ENCODE assay signal across 30 cellular contexts in the genomic region with DNA sequence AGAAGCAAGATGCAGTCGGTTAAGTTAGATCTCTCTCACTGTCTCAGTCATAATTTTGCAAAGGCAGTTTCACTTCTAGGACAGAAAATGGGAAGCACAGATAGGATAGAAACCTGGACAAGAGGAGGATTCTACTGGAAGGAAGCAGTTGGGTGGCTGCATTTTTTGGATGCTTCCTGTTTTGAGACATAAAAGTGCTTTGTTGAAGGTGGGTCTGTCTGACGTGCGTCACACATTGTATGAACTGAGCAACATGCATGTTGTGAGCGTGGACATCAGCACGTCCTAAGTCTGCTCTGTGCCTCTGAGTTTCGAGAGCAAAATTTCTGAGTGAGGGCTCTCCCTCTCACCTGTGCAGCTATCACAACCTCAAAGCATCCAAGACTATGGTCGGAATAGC.
A peak's percentile ranks its signal among the peaks of the same experiment; 100 is the strongest.
DNase-seq lines count a peak whose midpoint lies in the region; ATAC-seq, FAIRE-seq and TF ChIP-seq lines count a peak whose summit lies in the region.
"Had no signal": no experiment of that assay in that cellular context is flagged by ENCODE, and none has a peak within 500 bp of the region (broad histone marks: within the 10 kb centered on the region; RNA-seq: fewer than 3 reads in every experiment).

No MANE protein-coding gene starts in this region.

- no peaks in the 10 kb centered on the region for H3K79me2 ChIP-seq in endothelial cell of umbilical vein (ENCODE audit: control insufficient read depth, insufficient read depth, low read length)
- H3K79me2 ChIP-seq: hepatocyte had no signal

- no peak for ATAC-seq in activated CD4-positive, alpha-beta T cell treated with anti-CD3 and anti-CD28 coated beads for 36 hours
- ATAC-seq in CD4-positive, CD25-positive, alpha-beta regulatory T cell (ENCODE audit: low read depth in 2 of 2) = no peak
- ATAC-seq in activated CD8-positive, alpha-beta T cell treated with anti-CD3 and anti-CD28 coated beads, Interleukin-2, amount 10 ng/mL, durations not matched to agents 7 days and 5 days = no peak
- ATAC-seq in HG03139 (IDR thresholded peaks at IDR 0.05; ENCODE audit: unreplicated experiment) = no peak
- ATAC-seq in GM21528 (IDR thresholded peaks at IDR 0.05; ENCODE audit: low FRiP score, unreplicated experiment) = no peak
- ATAC-seq: lower lobe of right lung, PC-3, sciatic nerve had no signal

- H2AFZ ChIP-seq in endothelial cell of umbilical vein (ENCODE audit: low read depth, low read length) = no peak overlapping the region
- H2AFZ ChIP-seq: hepatocyte had no signal

- intact Hi-C loops in activated CD4-positive, alpha-beta T cell treated with anti-CD3 and anti-CD28 coated beads for 36 hours (cut with DNase I, micrococcal nuclease) = no loop called here
- intact Hi-C loops in endothelial cell of umbilical vein (cut with micrococcal nuclease) = no loop called here

- no peaks in the 10 kb centered on the region for H3K36me3 ChIP-seq in CD4-positive, CD25-positive, alpha-beta regulatory T cell (ENCODE audit: control insufficient read depth, insufficient read depth, low read length)
- H3K36me3 ChIP-seq in endothelial cell of umbilical vein (ENCODE audit: control insufficient read depth in 2 of 2, extremely low read depth in 1 of 2, insufficient read depth in 2 of 2, low read length in 2 of 2) = no peaks in the 10 kb centered on the region
- H3K36me3 ChIP-seq: ascending aorta, cardiac muscle cell, lower lobe of right lung had no signal

- peaks cover 8% of the 10 kb centered on the region for H3K36me3 Mint-ChIP-seq in activated CD4-positive, alpha-beta T cell treated with anti-CD3 and anti-CD28 coated beads for 36 hours (ENCODE audit: low read depth)
- no peaks in the 10 kb centered on the region for H3K36me3 Mint-ChIP-seq in CD4-positive, CD25-positive, alpha-beta regulatory T cell
- no peaks in the 10 kb centered on the region for H3K36me3 Mint-ChIP-seq in activated CD8-positive, alpha-beta T cell treated with anti-CD3 and anti-CD28 coated beads, Interleukin-2, amount 10 ng/mL, durations not matched to agents 7 days and 5 days (ENCODE audit: low read depth)
- H3K36me3 Mint-ChIP-seq: type B pancreatic cell had no signal

- H3K9me1 ChIP-seq in endothelial cell of umbilical vein (replicated peaks; ENCODE audit: control insufficient read depth, extremely low read depth, insufficient read depth, low read length) = no peaks in the 10 kb centered on the region

- CTCF ChIA-PET in activated CD4-positive, alpha-beta T cell treated with anti-CD3 and anti-CD28 coated beads for 36 hours (lab: Charles Lee) = interaction anchor here (1.0 to 2.8 kb wide), 5 partner anchors 9 to 272 kb away, joined by 3 to 12 read pairs (median 4); no protein-coding TSS in a partner anchor
- CTCF ChIA-PET in activated CD8-positive, alpha-beta T cell treated with anti-CD3 and anti-CD28 coated beads, Interleukin-2, amount 10 ng/mL, durations not matched to agents 7 days and 5 days (lab: Charles Lee) = interaction anchor here (1.3 kb wide), 1 partner anchor 119 kb away, joined by 4 read pairs; no protein-coding TSS in a partner anchor
- CTCF ChIA-PET in endothelial cell of umbilical vein (lab: Charles Lee) = interaction anchor here (0.7 to 1.3 kb wide), 2 partner anchors 119 to 440 kb away, joined by 3 to 4 read pairs; no protein-coding TSS in a partner anchor

- no peak overlapping the region for H3K27ac ChIP-seq in CD4-positive, CD25-positive, alpha-beta regulatory T cell (ENCODE audit: insufficient read depth, low read length, poor library complexity, severe bottlenecking)
- H3K27ac ChIP-seq in endothelial cell of umbilical vein (ENCODE audit: insufficient read depth, low read depth, low read length) = no peak overlapping the region
- H3K27ac ChIP-seq: ascending aorta, cardiac muscle cell, lower lobe of right lung, SK-N-MC had no signal

- POLR2A ChIA-PET in activated CD4-positive, alpha-beta T cell treated with anti-CD3 and anti-CD28 coated beads for 36 hours (lab: Charles Lee) = interaction anchor here (0.5 to 2.2 kb wide), 2 partner anchors 10 to 70 kb away, joined by 3 to 25 read pairs; no protein-coding TSS in a partner anchor
- POLR2A ChIA-PET in activated CD8-positive, alpha-beta T cell treated with anti-CD3 and anti-CD28 coated beads, Interleukin-2, amount 10 ng/mL, durations not matched to agents 7 days and 5 days (lab: Charles Lee) = no interaction called here
- POLR2A ChIA-PET in endothelial cell of umbilical vein (lab: Charles Lee) = no interaction called here

- FAIRE-seq in endothelial cell of umbilical vein (lab: Jason Lieb, UNC) = peak; percentile 8
- FAIRE-seq: colon had no signal

- no peak overlapping the region for H3K4me2 ChIP-seq in endothelial cell of umbilical vein (ENCODE audit: insufficient read depth, low read length)
- H3K4me2 ChIP-seq: hepatocyte had no signal

- H3K9me3 Mint-ChIP-seq in activated CD4-positive, alpha-beta T cell treated with anti-CD3 and anti-CD28 coated beads for 36 hours (ENCODE audit: low read depth) = peaks cover 17% of the 10 kb centered on the region
- H3K9me3 Mint-ChIP-seq in CD4-positive, CD25-positive, alpha-beta regulatory T cell = no peaks in the 10 kb centered on the region
- no peaks in the 10 kb centered on the region for H3K9me3 Mint-ChIP-seq in activated CD8-positive, alpha-beta T cell treated with anti-CD3 and anti-CD28 coated beads, Interleukin-2, amount 10 ng/mL, durations not matched to agents 7 days and 5 days (ENCODE audit: insufficient read depth)
- H3K9me3 Mint-ChIP-seq: T-helper 1 cell treated with Interleukin-12 subunit alpha and Interleukin-12 subunit beta and Interleukin-4 antibody, amounts not matched to agents 30 μg/mL and 1 μg/mL, for 36 hours; type B pancreatic cell had no signal

- peaks cover 3% of the 10 kb centered on the region for H3K27me3 Mint-ChIP-seq in activated CD4-positive, alpha-beta T cell treated with anti-CD3 and anti-CD28 coated beads for 36 hours
- peaks cover 22% of the 10 kb centered on the region for H3K27me3 Mint-ChIP-seq in CD4-positive, CD25-positive, alpha-beta regulatory T cell
- peaks cover 12% of the 10 kb centered on the region for H3K27me3 Mint-ChIP-seq in activated CD8-positive, alpha-beta T cell treated with anti-CD3 and anti-CD28 coated beads, Interleukin-2, amount 10 ng/mL, durations not matched to agents 7 days and 5 days (ENCODE audit: low read depth)

- peak overlapping the region; percentile 87 for H3K27ac Mint-ChIP-seq in activated CD4-positive, alpha-beta T cell treated with anti-CD3 and anti-CD28 coated beads for 36 hours
- H3K27ac Mint-ChIP-seq in CD4-positive, CD25-positive, alpha-beta regulatory T cell = peak overlapping the region in 2 of 3 donors; percentile 48 to 66
- no peak overlapping the region for H3K27ac Mint-ChIP-seq in activated CD8-positive, alpha-beta T cell treated with anti-CD3 and anti-CD28 coated beads, Interleukin-2, amount 10 ng/mL, durations not matched to agents 7 days and 5 days
- H3K27ac Mint-ChIP-seq: activated naive CD8-positive, alpha-beta T cell treated with anti-CD3 and anti-CD28 coated beads, Interleukin-2, amount 10 ng/mL, durations not matched to agents 7 days and 5 days; CD14-positive monocyte; HFFc6; progenitor cell of endocrine pancreas; T-helper 1 cell treated with Interleukin-12 subunit alpha and Interleukin-12 subunit beta and Interleukin-4 antibody, amounts not matched to agents 30 μg/mL and 1 μg/mL, for 36 hours; type B pancreatic cell had no signal

- no peak for DNase-seq in activated CD4-positive, alpha-beta T cell treated with anti-CD3 and anti-CD28 coated beads for 36 hours
- no peak for DNase-seq in activated CD4-positive, alpha-beta T cell treated with anti-CD3 and anti-CD28 coated beads, Interleukin-2, amount 50 U/mL, for 48 hours
- no peak for DNase-seq in CD4-positive, CD25-positive, alpha-beta regulatory T cell
- peak; percentile 18 for DNase-seq in activated CD8-positive, alpha-beta T cell treated with anti-CD3 and anti-CD28 coated beads, Interleukin-2, amount 10 ng/mL, durations not matched to agents 7 days and 5 days
- DNase-seq in endothelial cell of umbilical vein (ENCODE audit: low read depth, low spot score) (no peak), DMS79 treated with DMSO at 0.1 percent for 48 hours (lab: John Stamatoyannopoulos, UW) (no peak)
- DNase-seq: 8988T; activated naive CD8-positive, alpha-beta T cell treated with anti-CD3 and anti-CD28 coated beads, Interleukin-2, amount 10 ng/mL, durations not matched to agents 7 days and 5 days; HFFc6; lower lobe of right lung; midbrain; naive B cell; NCI-H1417; NCI-H2029 treated with DMSO at 0.1 percent for 48 hours; NCI-H526 treated with DMSO at 0.1 percent for 48 hours; NK-92 treated with Interleukin-12 subunit alpha and Interleukin-12 subunit beta, amount 100 ng/mL, for 24 hours; nucleus accumbens; PC-3 had no signal

- TF ChIP-seq CTCF in endothelial cell of umbilical vein (IDR thresholded peaks at IDR 0.05; ENCODE audit: extremely low read depth in 1 of 2, insufficient read depth in 1 of 2, low read depth in 1 of 2, low read length in 2 of 2) = no peak

- TF ChIP-seq POLR2A in endothelial cell of umbilical vein (IDR thresholded peaks at IDR 0.05; ENCODE audit: low read depth, low read length) = no peak

- no TSS peak for BruUV-seq in endothelial cell of umbilical vein (replicated peaks; lab: Mats Ljungman, UMichigan)

- dilution Hi-C loops in endothelial cell of umbilical vein (cut with MboI; ENCODE audit: extremely low pct_ligation_motif_present, low sequenced_read_pairs) = no loop called here

- H3K4me3 ChIP-seq in CD4-positive, CD25-positive, alpha-beta regulatory T cell (ENCODE audit: low read depth, low read length) = no peak overlapping the region
- no peak overlapping the region for H3K4me3 ChIP-seq in endothelial cell of umbilical vein (replicated peaks in 1 of 3; ENCODE audit: insufficient read depth in 1 of 3, low read depth in 1 of 3, low read length in 3 of 3)
- H3K4me3 ChIP-seq: ascending aorta, cardiac muscle cell, hepatocyte, lower lobe of right lung, SK-N-MC had no signal

- no peak overlapping the region for H3K4me3 Mint-ChIP-seq in activated CD4-positive, alpha-beta T cell treated with anti-CD3 and anti-CD28 coated beads for 36 hours
- peak overlapping the region in 1 of 4 donors; percentile 18 for H3K4me3 Mint-ChIP-seq in CD4-positive, CD25-positive, alpha-beta regulatory T cell
- H3K4me3 Mint-ChIP-seq in activated CD8-positive, alpha-beta T cell treated with anti-CD3 and anti-CD28 coated beads, Interleukin-2, amount 10 ng/mL, durations not matched to agents 7 days and 5 days = no peak overlapping the region
- H3K4me3 Mint-ChIP-seq: activated naive CD8-positive, alpha-beta T cell treated with anti-CD3 and anti-CD28 coated beads, Interleukin-2, amount 10 ng/mL, durations not matched to agents 7 days and 5 days; CD14-positive monocyte; HFFc6; naive B cell; T-helper 1 cell treated with Interleukin-12 subunit alpha and Interleukin-12 subunit beta and Interleukin-4 antibody, amounts not matched to agents 30 μg/mL and 1 μg/mL, for 36 hours; type B pancreatic cell had no signal

- no peaks in the 10 kb centered on the region for H3K9me3 ChIP-seq in CD4-positive, CD25-positive, alpha-beta regulatory T cell (ENCODE audit: control insufficient read depth in 2 of 2, low read length in 2 of 2)
- H3K9me3 ChIP-seq in endothelial cell of umbilical vein (replicated peaks; ENCODE audit: control insufficient read depth, insufficient read depth, low read length) = no peaks in the 10 kb centered on the region
- H3K9me3 ChIP-seq: ascending aorta, lower lobe of right lung had no signal

- H3K4me1 Mint-ChIP-seq in activated CD4-positive, alpha-beta T cell treated with anti-CD3 and anti-CD28 coated beads for 36 hours = peaks cover 93% of the 10 kb centered on the region
- H3K4me1 Mint-ChIP-seq in CD4-positive, CD25-positive, alpha-beta regulatory T cell = peaks cover 6 to 55% (median 22%) of the 10 kb centered on the region in 4 donors
- H3K4me1 Mint-ChIP-seq in activated CD8-positive, alpha-beta T cell treated with anti-CD3 and anti-CD28 coated beads, Interleukin-2, amount 10 ng/mL, durations not matched to agents 7 days and 5 days (ENCODE audit: low read depth) = peaks cover 34% of the 10 kb centered on the region

- H4K20me1 ChIP-seq in endothelial cell of umbilical vein (replicated peaks; ENCODE audit: control insufficient read depth, extremely low read depth, insufficient read depth, low read length) = no peaks in the 10 kb centered on the region

- no peaks in the 10 kb centered on the region for H3K27me3 ChIP-seq in CD4-positive, CD25-positive, alpha-beta regulatory T cell (ENCODE audit: control insufficient read depth, insufficient read depth, low read length)
- H3K27me3 ChIP-seq in endothelial cell of umbilical vein (ENCODE audit: control insufficient read depth in 2 of 2, insufficient read depth in 2 of 2, low read length in 2 of 2) = no peaks in the 10 kb centered on the region
- H3K27me3 ChIP-seq: ascending aorta, cardiac muscle cell, hepatocyte had no signal

- H3K9ac ChIP-seq in endothelial cell of umbilical vein (replicated peaks; ENCODE audit: extremely low read depth, insufficient read depth, low read length) = no peak overlapping the region

- peaks cover 12% of the 10 kb centered on the region for H3K4me1 ChIP-seq in CD4-positive, CD25-positive, alpha-beta regulatory T cell (ENCODE audit: control insufficient read depth, insufficient read depth, low read length, poor library complexity, severe bottlenecking)
- H3K4me1 ChIP-seq in endothelial cell of umbilical vein (ENCODE audit: control insufficient read depth, extremely low read depth, insufficient read depth, low read length) = peaks cover 28% of the 10 kb centered on the region
